1 cellular context compared by ENCODE assay signal in the genomic region with DNA sequence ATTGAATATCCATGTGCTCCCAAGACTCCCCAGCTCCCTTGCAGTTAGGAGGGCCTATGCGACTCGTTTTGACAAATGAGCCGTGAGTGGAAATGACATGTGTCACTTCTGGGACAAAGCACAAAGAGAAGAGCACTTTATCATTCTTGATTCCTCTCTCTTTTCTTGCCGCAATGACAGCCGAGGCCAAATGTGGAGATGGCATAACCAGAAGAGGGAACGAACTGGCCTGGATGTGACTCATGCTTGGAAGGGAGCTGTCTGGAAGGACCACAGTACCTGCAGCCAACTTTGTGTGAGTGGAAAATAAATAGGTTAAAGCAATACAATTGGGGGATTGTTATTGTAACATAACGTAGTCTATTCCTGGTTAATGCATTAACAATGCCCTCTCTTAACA.
TF ChIP-seq lines count a peak whose summit lies in the region.

No MANE protein-coding gene starts in this region.

TF ChIP-seq in SK-N-SH treated with all-trans-retinoic acid at 6 μM for 48 hours, 23 proteins besides CTCF, POLR2A, EP300 and RAD21 (continued from another document):
- TF ChIP-seq, protein P1, sequence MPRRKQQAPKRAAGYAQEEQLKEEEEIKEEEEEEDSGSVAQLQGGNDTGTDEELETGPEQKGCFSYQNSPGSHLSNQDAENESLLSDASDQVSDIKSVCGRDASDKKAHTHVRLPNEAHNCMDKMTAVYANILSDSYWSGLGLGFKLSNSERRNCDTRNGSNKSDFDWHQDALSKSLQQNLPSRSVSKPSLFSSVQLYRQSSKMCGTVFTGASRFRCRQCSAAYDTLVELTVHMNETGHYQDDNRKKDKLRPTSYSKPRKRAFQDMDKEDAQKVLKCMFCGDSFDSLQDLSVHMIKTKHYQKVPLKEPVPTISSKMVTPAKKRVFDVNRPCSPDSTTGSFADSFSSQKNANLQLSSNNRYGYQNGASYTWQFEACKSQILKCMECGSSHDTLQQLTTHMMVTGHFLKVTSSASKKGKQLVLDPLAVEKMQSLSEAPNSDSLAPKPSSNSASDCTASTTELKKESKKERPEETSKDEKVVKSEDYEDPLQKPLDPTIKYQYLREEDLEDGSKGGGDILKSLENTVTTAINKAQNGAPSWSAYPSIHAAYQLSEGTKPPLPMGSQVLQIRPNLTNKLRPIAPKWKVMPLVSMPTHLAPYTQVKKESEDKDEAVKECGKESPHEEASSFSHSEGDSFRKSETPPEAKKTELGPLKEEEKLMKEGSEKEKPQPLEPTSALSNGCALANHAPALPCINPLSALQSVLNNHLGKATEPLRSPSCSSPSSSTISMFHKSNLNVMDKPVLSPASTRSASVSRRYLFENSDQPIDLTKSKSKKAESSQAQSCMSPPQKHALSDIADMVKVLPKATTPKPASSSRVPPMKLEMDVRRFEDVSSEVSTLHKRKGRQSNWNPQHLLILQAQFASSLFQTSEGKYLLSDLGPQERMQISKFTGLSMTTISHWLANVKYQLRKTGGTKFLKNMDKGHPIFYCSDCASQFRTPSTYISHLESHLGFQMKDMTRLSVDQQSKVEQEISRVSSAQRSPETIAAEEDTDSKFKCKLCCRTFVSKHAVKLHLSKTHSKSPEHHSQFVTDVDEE (CRISPR knock-in tag; IDR thresholded peaks at IDR 0.05): no peak
- TF ChIP-seq ZFP30 (CRISPR knock-in tag; IDR thresholded peaks at IDR 0.05) (no peak), GLIS3 (CRISPR knock-in tag; IDR thresholded peaks at IDR 0.05) (no peak), ISL1 (CRISPR knock-in tag; IDR thresholded peaks at IDR 0.05) (peak; percentile 28), ZFP3 (CRISPR knock-in tag; IDR thresholded peaks at IDR 0.05) (no peak), POU6F1 (CRISPR knock-in tag; IDR thresholded peaks at IDR 0.05; ENCODE audit: borderline replicate concordance, low read depth) (no peak), RARB (CRISPR knock-in tag; IDR thresholded peaks at IDR 0.05) (no peak)
